ENCODE assay signal across 21 cellular contexts in genomic region chr17:72417627-72418026, GRCh38.
"Had no signal": no experiment of that assay in that cellular context is flagged by ENCODE, and none has a peak within 500 bp of the region (broad histone marks: within the 10 kb centered on the region; RNA-seq: fewer than 3 reads in every experiment).

No MANE protein-coding gene starts in this region.

- H3K9me3 ChIP-seq: neutrophil had no signal

- H3K4me3 ChIP-seq: dorsolateral prefrontal cortex, esophagus muscularis mucosa, heart right ventricle, mucosa of descending colon, psoas muscle, thoracic aorta, transverse colon had no signal

- FAIRE-seq: islet of Langerhans had no signal

- H3K27me3 ChIP-seq: neutrophil, transverse colon had no signal

- DNase-seq: cortex of kidney; dorsolateral prefrontal cortex; effector CD8-positive, alpha-beta T cell; gastrocnemius medialis; heart right ventricle; hypothalamus; kidney glomerular epithelial cell; mucosa of descending colon; naive thymus-derived CD8-positive, alpha-beta T cell; psoas muscle; retina; stimulated activated CD4-positive, alpha-beta T cell treated with anti-CD3 and anti-CD28 coated beads, Interleukin-2, amount 100 ng/mL, for 24 hours; stimulated activated CD4-positive, alpha-beta T cell treated with anti-CD3 and anti-CD28 coated beads, Interleukin-4, amount 100 ng/mL, for 4 hours; stimulated activated naive B cell treated with anti-CD40 and anti-IgM and Interleukin-4, amounts not matched to agents 10 μg/mL and 1 μg/mL and 100 μg/mL, for 72 hours; stimulated activated naive CD8-positive, alpha-beta T cell treated with anti-CD3 and anti-CD28 coated beads, Interleukin-15, amount 100 ng/mL, for 72 hours; transverse colon had no signal

- H3K36me3 ChIP-seq: esophagus muscularis mucosa, gastrocnemius medialis, heart right ventricle, neutrophil, thoracic aorta had no signal

- ATAC-seq: gastrocnemius medialis; heart right ventricle; mucosa of descending colon; naive thymus-derived CD8-positive, alpha-beta T cell; psoas muscle; sciatic nerve; stimulated activated naive B cell treated with anti-CD40 and anti-IgM and Interleukin-4, amounts not matched to agents 10 μg/mL and 1 μg/mL and 100 μg/mL, for 72 hours; stimulated activated naive CD8-positive, alpha-beta T cell treated with anti-CD3 and anti-CD28 coated beads, Interleukin-15, amount 100 ng/mL, for 72 hours had no signal

- H3K27ac ChIP-seq: esophagus muscularis mucosa, gastrocnemius medialis, heart right ventricle, neutrophil, psoas muscle, thoracic aorta, transverse colon had no signal
